Comparison of ENCODE assay signal across 24 cellular contexts in genomic region chr15:100194955-100195354, GRCh38.
"Had no signal": no experiment of that assay in that cellular context is flagged by ENCODE, and none has a peak within 500 bp of the region (broad histone marks: within the 10 kb centered on the region; RNA-seq: fewer than 3 reads in every experiment).

No MANE protein-coding gene starts in this region.

- DNase-seq: activated B cell treated with CpG ODN at 0.5 μM for 24 hours; activated CD4-positive, alpha-beta T cell treated with anti-CD3 and anti-CD28 coated beads for 1 hour; activated CD4-positive, alpha-beta T cell treated with anti-CD3 and anti-CD28 coated beads, Interleukin-2, amount 10 ng/mL, durations not matched to agents 24 days and 14 days; activated CD4-positive, alpha-beta T cell treated with anti-CD3 and anti-CD28 coated beads, Interleukin-2, amount 50 U/mL, for 48 hours; activated T-cell treated with anti-CD3 and anti-CD28 coated beads, Interleukin-2, amount 50 U/mL, for 1 hour; aorta; central memory CD4-positive, alpha-beta T cell; IMR-90; Kasumi-1; KBM-7; NCI-H1105 treated with DMSO at 0.1 percent for 48 hours; NCI-H1436 treated with DMSO at 0.1 percent for 48 hours; NCI-H187 treated with DMSO at 0.1 percent for 48 hours; NCI-H2171 treated with DMSO at 0.1 percent for 48 hours; NCI-H226; NCI-H526 treated with DMSO at 0.1 percent for 48 hours; NCI-H82; OCI-M1; RPMI8226; SJCRH30; T-helper 17 cell; T-helper 9 cell had no signal

- H3K9me3 ChIP-seq: SJCRH30 had no signal

- H3K4me3 ChIP-seq: SJCRH30 had no signal

- H3K36me3 ChIP-seq: SJCRH30 had no signal

- ATAC-seq: Panc1, Right ventricle myocardium inferior, T-helper 17 cell had no signal

- H3K27ac ChIP-seq: SJCRH30 had no signal

- H3K4me1 ChIP-seq: SJCRH30 had no signal

- H3K27me3 ChIP-seq: SJCRH30 had no signal
